ENCODE assay signal across 20 cellular contexts in the genomic region with DNA sequence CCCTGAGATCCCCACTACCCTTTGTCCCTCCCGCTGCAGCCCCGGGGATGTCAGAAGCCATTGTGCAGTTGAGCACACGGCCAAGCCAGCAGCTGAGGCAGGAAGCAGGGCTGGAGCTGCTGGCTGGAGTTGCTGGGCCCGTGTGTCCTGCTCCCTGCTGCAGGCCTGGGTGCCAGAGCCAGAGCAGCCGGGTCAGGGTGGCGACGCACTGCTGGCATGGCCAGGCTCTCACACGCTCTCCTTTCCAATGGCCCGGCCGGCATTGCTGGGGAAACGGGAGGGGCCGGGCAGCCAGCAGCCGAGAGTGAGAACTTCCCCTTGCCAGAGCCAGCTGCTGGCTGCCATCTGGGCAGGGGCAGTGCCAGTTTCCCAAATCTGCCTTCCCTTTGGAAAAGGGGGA.
DNase-seq lines count a peak whose midpoint lies in the region; ATAC-seq and TF ChIP-seq lines count a peak whose summit lies in the region.
"Had no signal": no experiment of that assay in that cellular context is flagged by ENCODE, and none has a peak within 500 bp of the region (broad histone marks: within the 10 kb centered on the region; RNA-seq: fewer than 3 reads in every experiment).

No MANE protein-coding gene starts in this region.

- H2AFZ ChIP-seq in osteoblast (ENCODE audit: low read length): no peak overlapping the region

- H3K9me3 Mint-ChIP-seq in activated CD4-positive, alpha-beta T cell treated with anti-CD3 and anti-CD28 coated beads, Interleukin-2, amount 10 ng/mL, durations not matched to agents 24 days and 14 days: no peaks in the 10 kb centered on the region
- H3K9me3 Mint-ChIP-seq: activated T-helper 17 cell treated with anti-CD3 and anti-CD28 coated beads, Interleukin-2, amount 50 U/mL, for 72 hours had no signal

- ATAC-seq in left cardiac atrium (peak; percentile 94 to 96), HG03354 (IDR thresholded peaks at IDR 0.05; ENCODE audit: poor library complexity, severe bottlenecking, unreplicated experiment) (no peak)
- ATAC-seq: A549; activated T-helper 17 cell treated with anti-CD3 and anti-CD28 coated beads, Interleukin-2, amount 50 U/mL, for 72 hours; stimulated activated naive CD8-positive, alpha-beta T cell treated with anti-CD3 and anti-CD28 coated beads, Interleukin-15, Interleukin-2, amounts not matched to agents 100 U/mL and 50 U/mL, for 24 hours had no signal

- H3K4me1 Mint-ChIP-seq in activated CD4-positive, alpha-beta T cell treated with anti-CD3 and anti-CD28 coated beads, Interleukin-2, amount 10 ng/mL, durations not matched to agents 24 days and 14 days: no peaks in the 10 kb centered on the region
- H3K4me1 Mint-ChIP-seq: activated T-helper 17 cell treated with anti-CD3 and anti-CD28 coated beads, Interleukin-2, amount 50 U/mL, for 72 hours; naive B cell had no signal

- H3K79me2 ChIP-seq in osteoblast (ENCODE audit: insufficient read depth, low read length): no peaks in the 10 kb centered on the region

- peaks cover 3% of the 10 kb centered on the region for H3K27me3 Mint-ChIP-seq in activated CD4-positive, alpha-beta T cell treated with anti-CD3 and anti-CD28 coated beads, Interleukin-2, amount 10 ng/mL, durations not matched to agents 24 days and 14 days

- no peak overlapping the region for H3K4me3 ChIP-seq in osteoblast (ENCODE audit: insufficient read depth, low read length)
- H3K4me3 ChIP-seq: A549, upper lobe of left lung had no signal

- H3K27ac ChIP-seq in angular gyrus (ENCODE audit: low read depth, low read length) (peak overlapping the region; percentile 37), osteoblast (ENCODE audit: low read depth, low read length) (no peak overlapping the region)
- H3K27ac ChIP-seq: A549, C4-2B, KMS-11, upper lobe of left lung had no signal

- no peaks in the 10 kb centered on the region for H3K4me1 ChIP-seq in osteoblast (ENCODE audit: insufficient read depth, low read length)
- H3K4me1 ChIP-seq: A549, upper lobe of left lung had no signal

- H3K4me2 ChIP-seq in osteoblast (ENCODE audit: insufficient read depth, low read length): no peak overlapping the region
- H3K4me2 ChIP-seq: A549, KMS-11 had no signal

- H3K9me3 ChIP-seq in osteoblast (ENCODE audit: low read depth, low read length): no peaks in the 10 kb centered on the region
- H3K9me3 ChIP-seq: A549, upper lobe of left lung had no signal

- H4K20me1 ChIP-seq in osteoblast (ENCODE audit: insufficient read depth, low read length): no peaks in the 10 kb centered on the region

- no peak overlapping the region for H3K4me3 Mint-ChIP-seq in activated CD4-positive, alpha-beta T cell treated with anti-CD3 and anti-CD28 coated beads, Interleukin-2, amount 10 ng/mL, durations not matched to agents 24 days and 14 days
- H3K4me3 Mint-ChIP-seq: activated T-helper 17 cell treated with anti-CD3 and anti-CD28 coated beads, Interleukin-2, amount 50 U/mL, for 72 hours; naive B cell had no signal

- H3K27ac Mint-ChIP-seq in activated CD4-positive, alpha-beta T cell treated with anti-CD3 and anti-CD28 coated beads, Interleukin-2, amount 10 ng/mL, durations not matched to agents 24 days and 14 days: no peak overlapping the region
- H3K27ac Mint-ChIP-seq: activated T-helper 17 cell treated with anti-CD3 and anti-CD28 coated beads, Interleukin-2, amount 50 U/mL, for 72 hours; naive B cell had no signal

- H3K27me3 ChIP-seq in osteoblast (ENCODE audit: insufficient read depth, low read length): no peaks in the 10 kb centered on the region
- H3K27me3 ChIP-seq: upper lobe of left lung had no signal

- intact Hi-C loops in left cardiac atrium (cut with DNase I): no loop called here
- intact Hi-C loops in activated CD4-positive, alpha-beta T cell treated with anti-CD3 and anti-CD28 coated beads, Interleukin-2, amount 10 ng/mL, durations not matched to agents 24 days and 14 days (cut with micrococcal nuclease): no loop called here

- no peaks in the 10 kb centered on the region for H3K36me3 Mint-ChIP-seq in activated CD4-positive, alpha-beta T cell treated with anti-CD3 and anti-CD28 coated beads, Interleukin-2, amount 10 ng/mL, durations not matched to agents 24 days and 14 days (ENCODE audit: low read depth)
- H3K36me3 Mint-ChIP-seq: naive B cell had no signal

- H3K36me3 ChIP-seq in osteoblast (ENCODE audit: insufficient read depth, low read length): no peaks in the 10 kb centered on the region
- H3K36me3 ChIP-seq: upper lobe of left lung had no signal

- no peak for TF ChIP-seq CTCF in osteoblast (IDR thresholded peaks at IDR 0.05; ENCODE audit: extremely low read depth, low read depth, low read length)

- DNase-seq in DMS 273 (lab: John Stamatoyannopoulos, UW; ENCODE audit: unreplicated experiment) (peak; percentile 89), left cardiac atrium (peak; percentile 39), osteoblast (ENCODE audit: insufficient read length, low spot score, missing footprints) (peak; percentile 15), NCI-H1930 (lab: John Stamatoyannopoulos, UW) (no peak), iPS-NIHi7 (ENCODE audit: extremely low spot score) (no peak)
- no peak for DNase-seq in activated CD4-positive, alpha-beta T cell treated with anti-CD3 and anti-CD28 coated beads, Interleukin-2, amount 10 ng/mL, durations not matched to agents 24 days and 14 days
- DNase-seq: DMS53; HCEC 1CT; naive B cell; NCI-H1105; NCI-H2171 treated with DMSO at 0.1 percent for 48 hours; stimulated activated naive CD8-positive, alpha-beta T cell treated with anti-CD3 and anti-CD28 coated beads, Interleukin-15, Interleukin-2, amounts not matched to agents 100 U/mL and 50 U/mL, for 24 hours; T-helper 1 cell had no signal

Comparison
In these comparisons a context has a peak if more than half of its experiments do, and no peak if none do; other contexts are left out.
1. DNase-seq: peak in DMS 273 (single experiment), left cardiac atrium (single experiment) and osteoblast (single experiment); none in activated CD4-positive, alpha-beta T cell treated with anti-CD3 and anti-CD28 coated beads, Interleukin-2, amount 10 ng/mL, durations not matched to agents 24 days and 14 days (single experiment), NCI-H1930 (0 of 2) and iPS-NIHi7 (single experiment).